ENCODE assay signal across 25 cellular contexts in the genomic region with DNA sequence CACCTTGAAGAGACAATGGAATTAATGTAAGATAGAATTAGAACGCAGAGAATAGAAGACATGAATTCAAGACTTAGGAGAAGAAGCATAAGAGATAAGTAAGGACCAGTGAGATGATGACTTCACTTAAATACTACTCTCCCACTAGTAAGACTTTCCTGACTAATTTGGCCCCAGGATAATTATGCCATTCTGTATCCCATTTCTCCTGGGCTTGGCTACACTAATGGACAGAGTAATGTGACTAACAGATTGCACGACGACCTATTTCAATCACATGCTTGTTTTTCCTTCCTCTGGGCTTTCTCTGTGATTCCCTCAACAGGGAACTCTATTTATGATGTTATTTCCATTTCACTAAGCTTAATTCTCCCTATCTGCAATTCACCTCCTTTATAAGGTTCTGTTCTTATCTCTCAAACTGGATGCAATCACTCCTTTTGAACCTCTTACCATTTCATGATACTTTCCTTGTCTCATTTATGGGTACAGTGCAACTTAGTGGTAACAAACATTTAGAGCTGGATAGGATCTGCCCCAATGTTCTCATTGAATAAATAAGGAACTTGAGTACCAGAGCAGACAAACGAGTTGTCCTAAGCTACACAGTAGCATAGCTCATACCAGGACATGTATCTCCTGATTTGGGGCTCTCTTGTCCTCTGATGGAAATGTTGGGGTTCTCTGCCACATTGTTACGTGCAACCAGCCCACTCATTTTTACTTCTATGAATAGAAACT.
A peak's percentile ranks its signal among the peaks of the same experiment; 100 is the strongest.
DNase-seq lines count a peak whose midpoint lies in the region; ATAC-seq, FAIRE-seq and TF ChIP-seq lines count a peak whose summit lies in the region.
"Had no signal": no experiment of that assay in that cellular context is flagged by ENCODE, and none has a peak within 500 bp of the region (broad histone marks: within the 10 kb centered on the region; RNA-seq: fewer than 3 reads in every experiment).

No MANE protein-coding gene starts in this region.

- no peak overlapping the region for H2BK5ac ChIP-seq in IMR-90 (ENCODE audit: low read depth, low read length, poor library complexity, severe bottlenecking)

- H2BK120ac ChIP-seq in IMR-90 (ENCODE audit: low read depth, low read length), result no peak overlapping the region

- H3K9ac ChIP-seq in IMR-90 (ENCODE audit: low read depth, low read length), result no peak overlapping the region

- no peaks in the 10 kb centered on the region for H3K9me1 ChIP-seq in IMR-90 (ENCODE audit: insufficient read depth, low read length)

- H3K36me3 ChIP-seq in IMR-90 (ENCODE audit: control insufficient read depth, insufficient read depth, low read length), result no peaks in the 10 kb centered on the region
- H3K36me3 ChIP-seq: adrenal gland, ovary, upper lobe of left lung had no signal

- H2AK9ac ChIP-seq in IMR-90 (replicated peaks; ENCODE audit: low read depth, low read length, poor library complexity), result no peak overlapping the region

- CTCF ChIA-PET in IMR-90 (lab: Yijun Ruan, JAX) (no interaction called here), WTC11 (lab: Charles Lee) (interaction anchor here (0.7 kb wide), 1 partner anchor 31 kb away, joined by 3 read pairs; no protein-coding TSS in a partner anchor)

- no peak for TF ChIP-seq POLR2A in IMR-90 (IDR thresholded peaks at IDR 0.05; ENCODE audit: low read depth, low read length)

- no peak overlapping the region for H3K27ac ChIP-seq in IMR-90 (ENCODE audit: insufficient read depth, low read length)
- H3K27ac ChIP-seq: adrenal gland, body of pancreas, ovary, upper lobe of left lung had no signal

- 0 out of 4 replicates have a peak overlapping the region, but pooled peaks of 1 of the 2 experiments have one; percentile 25 for H4K8ac ChIP-seq in IMR-90 (ENCODE audit: low read depth in 2 of 2, low read length in 2 of 2)

- H3K9me3 ChIP-seq in IMR-90 (ENCODE audit: control insufficient read depth, insufficient read depth, low read length), result no peaks in the 10 kb centered on the region
- H3K9me3 ChIP-seq: adrenal gland, body of pancreas, ovary, upper lobe of left lung had no signal

- no CpG with 5 or more reads among the region's 5 CpGs for WGBS in IMR-90 (ENCODE audit: extremely low coverage in 2 of 2, insufficient read length in 1 of 2), 2 experiments

- peak overlapping the region; percentile 50 for H3K27ac Mint-ChIP-seq in activated naive CD8-positive, alpha-beta T cell
- H3K27ac Mint-ChIP-seq in naive thymus-derived CD8-positive, alpha-beta T cell, result peak overlapping the region in 9 of 10 donors; percentile 35 to 91 (median 77)
- H3K27ac Mint-ChIP-seq in WTC11, result no peak overlapping the region
- H3K27ac Mint-ChIP-seq: GM23338, nephron had no signal

- no peaks in the 10 kb centered on the region for H3K79me1 ChIP-seq in IMR-90 (ENCODE audit: low read depth in 1 of 2, low read length in 2 of 2)

- BruUV-seq in IMR-90 (replicated peaks; lab: Mats Ljungman, UMichigan), result no TSS peak

- POLR2A ChIA-PET in IMR-90 (lab: Charles Lee; ENCODE audit: unreplicated experiment) (no interaction called here), WTC11 (lab: Charles Lee) (no interaction called here)
- POLR2A ChIA-PET in naive thymus-derived CD8-positive, alpha-beta T cell (lab: Charles Lee), result interaction anchor here (0.8 to 14.0 kb wide), 13 partner anchors 8 to 363 kb away, joined by 3 to 283 read pairs (median 3); partner anchors contain the start of gene BTG1

- no peak overlapping the region for H2AFZ ChIP-seq in IMR-90 (replicated peaks; ENCODE audit: low read length, poor library complexity)
- H2AFZ ChIP-seq: GM23338 had no signal

- no peak for FAIRE-seq in RCC 7860 (lab: Jason Lieb, UNC)

- H4K91ac ChIP-seq in IMR-90 (ENCODE audit: insufficient read depth, low read depth, low read length), result no peak overlapping the region

- no peak overlapping the region for H3K4me2 ChIP-seq in IMR-90 (ENCODE audit: low read depth, low read length)
- H3K4me2 ChIP-seq: GM23338 had no signal

- no peak overlapping the region for H3K18ac ChIP-seq in IMR-90 (ENCODE audit: low read depth, low read length)

- no peak for TF ChIP-seq RAD21 in IMR-90 (IDR thresholded peaks at IDR 0.05; ENCODE audit: low read length)

- H3K4me1 ChIP-seq in IMR-90 (ENCODE audit: control insufficient read depth, insufficient read depth, low read length), result no peaks in the 10 kb centered on the region
- H3K4me1 ChIP-seq: adrenal gland, body of pancreas, upper lobe of left lung had no signal

- 0 out of 2 replicates have a peak overlapping the region, but pooled peaks have one; percentile 24 for H2AK5ac ChIP-seq in IMR-90 (ENCODE audit: low read depth, low read length)

- no peak overlapping the region for H4K5ac ChIP-seq in IMR-90 (ENCODE audit: low read depth, low read length)

- no peak overlapping the region for H3K4me3 ChIP-seq in IMR-90 (ENCODE audit: insufficient read depth, low read depth, low read length)
- H3K4me3 ChIP-seq: adrenal gland, body of pancreas, GM23338, ovary, upper lobe of left lung had no signal

- no peak overlapping the region for H3K4ac ChIP-seq in IMR-90 (ENCODE audit: low read depth, low read length)

- in situ Hi-C loops in IMR-90 (cut with MboI; ENCODE audit: low sequenced_read_pairs), result no loop called here

- 0 out of 2 replicates have a peak overlapping the region, but pooled peaks have one; percentile 55 for H3K14ac ChIP-seq in IMR-90 (replicated peaks; ENCODE audit: low read depth, low read length)

- peaks cover 84% of the 10 kb centered on the region for H3K4me1 Mint-ChIP-seq in activated naive CD8-positive, alpha-beta T cell (ENCODE audit: low read depth)
- H3K4me1 Mint-ChIP-seq in naive thymus-derived CD8-positive, alpha-beta T cell, result peaks cover 21 to 79% (median 76%) of the 10 kb centered on the region in 4 donors
- H3K4me1 Mint-ChIP-seq in WTC11, result peaks cover 32% of the 10 kb centered on the region

- peaks cover 17% of the 10 kb centered on the region for H3K36me3 Mint-ChIP-seq in activated naive CD8-positive, alpha-beta T cell
- H3K36me3 Mint-ChIP-seq in naive thymus-derived CD8-positive, alpha-beta T cell, result peaks cover 0 to 8% (median 2%) of the 10 kb centered on the region in 3 donors
- H3K36me3 Mint-ChIP-seq in WTC11, result no peaks in the 10 kb centered on the region

- ATAC-seq in IMR-90 (ENCODE audit: low read depth) (no peak), HG03108 (IDR thresholded peaks at IDR 0.05; ENCODE audit: unreplicated experiment) (no peak), WTC11 (no peak)
- ATAC-seq in naive thymus-derived CD8-positive, alpha-beta T cell, result no peak
- ATAC-seq: body of pancreas, GM23338, right cardiac atrium had no signal

- intact Hi-C loops in IMR-90 (cut with micrococcal nuclease), result no loop called here

- DNase-seq in EL, result peak; percentile 43
- DNase-seq in IMR-90, result peak; percentile 28
- no peak for DNase-seq in naive thymus-derived CD8-positive, alpha-beta T cell
- DNase-seq in RCC 7860 (ENCODE audit: low spot score), result no peak
- DNase-seq in WTC11 (ENCODE audit: low spot score), result no peak
- DNase-seq: activated CD4-positive, alpha-beta T cell treated with anti-CD3 and anti-CD28 coated beads for 1 hour; activated CD8-positive, alpha-beta memory T cell treated with anti-CD3 and anti-CD28 coated beads for 24 hours; adrenal gland; body of pancreas; C1 segment of cervical spinal cord; glutamatergic neuron; islet precursor cell; NCI-H1092 treated with DMSO at 0.1 percent for 48 hours; NCI-H1930; NCI-H2227 treated with DMSO at 0.1 percent for 48 hours; NCI-H748 treated with DMSO at 0.1 percent for 48 hours; ovary; right cardiac atrium; RPMI8226; stimulated activated CD4-positive, alpha-beta T cell treated with anti-CD3 and anti-CD28 coated beads, Interleukin-2, amount 100 ng/mL, for 48 hours; upper lobe of left lung had no signal

- TF ChIP-seq CTCF in IMR-90 (conservative IDR thresholded peaks at IDR 0.05; ENCODE audit: low read depth, low read length) (no peak), WTC11 (IDR thresholded peaks at IDR 0.05) (no peak)

- H3K27me3 ChIP-seq in IMR-90 (ENCODE audit: control insufficient read depth, insufficient read depth, low read length), result no peaks in the 10 kb centered on the region
- H3K27me3 ChIP-seq: adrenal gland, body of pancreas, ovary, upper lobe of left lung had no signal

- H3K27me3 Mint-ChIP-seq in activated naive CD8-positive, alpha-beta T cell, result no peaks in the 10 kb centered on the region
- no peaks in the 10 kb centered on the region for H3K27me3 Mint-ChIP-seq in naive thymus-derived CD8-positive, alpha-beta T cell
- H3K27me3 Mint-ChIP-seq in WTC11 (ENCODE audit: low read depth), result no peaks in the 10 kb centered on the region

- H3K23ac ChIP-seq in IMR-90 (ENCODE audit: low read depth, low read length), result no peak overlapping the region

- H4K20me1 ChIP-seq in IMR-90 (ENCODE audit: insufficient read depth, low read length), result no peaks in the 10 kb centered on the region

- no peaks in the 10 kb centered on the region for H3K9me3 Mint-ChIP-seq in activated naive CD8-positive, alpha-beta T cell (ENCODE audit: low read depth)
- H3K9me3 Mint-ChIP-seq in naive thymus-derived CD8-positive, alpha-beta T cell, result peaks cover 0 to 15% (median 0%) of the 10 kb centered on the region in 9 donors
- H3K9me3 Mint-ChIP-seq in WTC11, result no peaks in the 10 kb centered on the region
- H3K9me3 Mint-ChIP-seq: GM23338, nephron had no signal

- H3K4me3 Mint-ChIP-seq in activated naive CD8-positive, alpha-beta T cell, result no peak overlapping the region
- peak overlapping the region in 1 of 10 donors; percentile 58 for H3K4me3 Mint-ChIP-seq in naive thymus-derived CD8-positive, alpha-beta T cell
- H3K4me3 Mint-ChIP-seq in WTC11, result no peak overlapping the region
- H3K4me3 Mint-ChIP-seq: GM23338, nephron had no signal

- H2BK20ac ChIP-seq in IMR-90 (ENCODE audit: low read depth, low read length), result no peak overlapping the region; the same call in 1 of the 2 replicates

- no peak overlapping the region for H2BK15ac ChIP-seq in IMR-90 (ENCODE audit: low read depth, low read length)

- no peak overlapping the region for H3K56ac ChIP-seq in IMR-90 (ENCODE audit: extremely low read depth, insufficient read depth, low read length)

- dilution Hi-C loops in IMR-90 (cut with HindIII; ENCODE audit: low sequenced_read_pairs, unreplicated experiment), result no loop called here

TF ChIP-seq in IMR-90, 13 proteins besides CTCF, POLR2A, EP300 and RAD21 (continues in another document):
- TF ChIP-seq CEBPB (IDR thresholded peaks at IDR 0.05; ENCODE audit: low read depth, low read length), result no peak
- no peak for TF ChIP-seq MXI1 (IDR thresholded peaks at IDR 0.05; ENCODE audit: borderline replicate concordance, low read depth, low read length)
- TF ChIP-seq RCOR1 (IDR thresholded peaks at IDR 0.05; ENCODE audit: insufficient replicate concordance, low read length), result no peak
- no peak for TF ChIP-seq NFE2L2 (IDR thresholded peaks at IDR 0.05; ENCODE audit: low read depth, low read length)
- TF ChIP-seq BHLHE40 (IDR thresholded peaks at IDR 0.05; ENCODE audit: low read depth, low read length), result no peak

TF ChIP-seq in WTC11, 78 proteins besides CTCF, POLR2A, EP300 and RAD21:
- TF ChIP-seq ETV6 (CRISPR knock-in tag; IDR thresholded peaks at IDR 0.05), result no peak

Comparison
In these comparisons a context has a peak if more than half of its experiments do, and no peak if none do; other contexts are left out.
1. DNase-seq: peak in EL (single experiment) and IMR-90 (single experiment); none in naive thymus-derived CD8-positive, alpha-beta T cell (0 of 10), RCC 7860 (single experiment) and WTC11 (single experiment).